In the genomic region with DNA sequence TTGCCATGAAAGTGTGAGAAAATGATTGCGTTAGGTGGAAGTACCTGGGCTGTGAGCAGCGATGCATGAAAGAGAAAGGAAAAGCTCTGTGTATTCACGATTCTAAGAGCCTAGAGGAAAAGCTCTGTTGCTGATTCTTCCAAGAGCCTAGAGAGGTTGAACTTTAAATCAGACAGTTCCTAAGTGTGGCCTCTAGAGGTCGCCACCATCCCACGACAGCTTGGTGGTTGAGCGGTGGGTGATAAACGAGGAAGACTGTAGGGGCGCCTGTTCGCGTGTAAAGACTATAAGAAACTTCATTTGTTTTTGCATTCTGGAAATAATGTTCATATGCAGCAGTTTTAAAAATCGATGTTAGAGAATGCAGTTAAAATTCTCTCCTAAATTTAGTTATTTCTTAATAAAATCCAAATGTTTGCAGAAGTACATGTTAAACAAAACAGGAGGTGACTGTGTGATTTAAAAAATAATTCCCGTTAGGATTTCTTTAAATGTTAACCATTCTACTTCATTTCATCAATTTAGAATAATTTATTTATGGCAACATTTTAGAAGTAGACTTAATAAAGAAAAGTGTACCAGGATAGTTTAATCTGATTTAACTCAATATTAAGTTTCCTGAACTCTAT, we compare ENCODE assay signal across 8 cellular contexts.
DNase-seq lines count a peak whose midpoint lies in the region; ATAC-seq and TF ChIP-seq lines count a peak whose summit lies in the region.

No MANE protein-coding gene starts in this region.

- no peak overlapping the region for H3K27ac ChIP-seq in heart left ventricle

- H3K9me3 ChIP-seq in heart left ventricle: peaks cover 0 to 20% (median 6%) of the 10 kb centered on the region in 12 donors

- peak in 11 of 12 donors; percentile 20 to 51 (median 37) for TF ChIP-seq CTCF in heart left ventricle (IDR thresholded peaks at IDR 0.05)

- H3K4me1 ChIP-seq in heart left ventricle: no peaks in the 10 kb centered on the region

- ATAC-seq in heart left ventricle: no peak
- no peak for ATAC-seq in left cardiac atrium
- peak; percentile 90 for ATAC-seq in HG03342 (IDR thresholded peaks at IDR 0.05; ENCODE audit: unreplicated experiment)
- ATAC-seq in GM18870 (IDR thresholded peaks at IDR 0.05; ENCODE audit: unreplicated experiment): no peak

- no peak for TF ChIP-seq POLR2A in heart left ventricle (IDR thresholded peaks at IDR 0.05)

- peaks cover 0 to 51% (median 9%) of the 10 kb centered on the region in 9 donors for H3K27me3 ChIP-seq in heart left ventricle

- intact Hi-C loops in heart left ventricle (cut with DNase I) (no loop called here), left cardiac atrium (cut with DNase I) (no loop called here)

- no peak for DNase-seq in heart left ventricle
- DNase-seq in left cardiac atrium: no peak
- peak; percentile 79 for DNase-seq in NCI-H82 (lab: John Stamatoyannopoulos, UW)
- DNase-seq in activated T-cell treated with anti-CD3 and anti-CD28 coated beads for 24 hours (ENCODE audit: low read depth): peak; percentile 40
- DNase-seq in germinal center (ENCODE audit: low spot score): peak; percentile 47
- peak; percentile 10 to 42 for DNase-seq in stimulated activated CD4-positive, alpha-beta T cell treated with anti-CD3 and anti-CD28 coated beads, Interleukin-4, amount 100 ng/mL, for 4 hours

- no peaks in the 10 kb centered on the region for H3K36me3 ChIP-seq in heart left ventricle

- no peak overlapping the region for H3K4me3 ChIP-seq in heart left ventricle

- WGBS in heart left ventricle, 4 donors: 22 to 25% (median 23%) methylated on average over 12 of the region's 12 CpGs

Comparison
In these comparisons a context has a peak if more than half of its experiments do, and no peak if none do; other contexts are left out.
1. DNase-seq: peak in NCI-H82 (single experiment), activated T-cell treated with anti-CD3 and anti-CD28 coated beads for 24 hours (single experiment), germinal center (single experiment) and stimulated activated CD4-positive, alpha-beta T cell treated with anti-CD3 and anti-CD28 coated beads, Interleukin-4, amount 100 ng/mL, for 4 hours (2 of 2); none in heart left ventricle (0 of 5) and left cardiac atrium (single experiment).